Comparison of ENCODE assay signal across 31 cellular contexts in genomic region chr3:72383896-72384295, GRCh38.
A peak's percentile ranks its signal among the peaks of the same experiment; 100 is the strongest.
DNase-seq lines count a peak whose midpoint lies in the region; ATAC-seq and TF ChIP-seq lines count a peak whose summit lies in the region.
"Had no signal": no experiment of that assay in that cellular context is flagged by ENCODE, and none has a peak within 500 bp of the region (broad histone marks: within the 10 kb centered on the region; RNA-seq: fewer than 3 reads in every experiment).

No MANE protein-coding gene starts in this region.

- H3K9me2 ChIP-seq in PC-9 (ENCODE audit: insufficient read depth) = no peaks in the 10 kb centered on the region

- peaks cover 35% of the 10 kb centered on the region for H4K20me1 ChIP-seq in PC-9 (ENCODE audit: insufficient read depth)

- H3K9me3 ChIP-seq in PC-9 (ENCODE audit: insufficient read depth, low read depth) = no peaks in the 10 kb centered on the region
- H3K9me3 ChIP-seq: left lung, sigmoid colon, SJSA1, transverse colon had no signal

- H3K9me3 Mint-ChIP-seq in natural killer cell = no peaks in the 10 kb centered on the region
- H3K9me3 Mint-ChIP-seq in natural killer cell treated with Interleukin-12 subunit alpha and Interleukin-12 subunit beta and Interleukin-15 and Interleukin-18, amount 100 ng/mL, for 72 hours = no peaks in the 10 kb centered on the region
- H3K9me3 Mint-ChIP-seq in activated naive CD4-positive, alpha-beta T cell treated with anti-CD3 and anti-CD28 coated beads, Interleukin-2, amount 50 U/mL, for 72 hours = no peaks in the 10 kb centered on the region
- H3K9me3 Mint-ChIP-seq: activated naive CD4-positive, alpha-beta T cell treated with anti-CD3 and anti-CD28 coated beads, Interleukin-2, amount 10 ng/mL, durations not matched to agents 7 days and 5 days; CD8-positive, alpha-beta T cell; WTC11 had no signal

- no peaks in the 10 kb centered on the region for H3K36me3 ChIP-seq in PC-9 (ENCODE audit: low read depth)
- H3K36me3 ChIP-seq: transverse colon had no signal

- no peak overlapping the region for H3K4me2 ChIP-seq in PC-9

- no peak for TF ChIP-seq CTCF in natural killer cell (IDR thresholded peaks at IDR 0.05)
- TF ChIP-seq CTCF in VCaP (conservative IDR thresholded peaks at IDR 0.05) = no peak
- no peak for TF ChIP-seq CTCF in foreskin keratinocyte (conservative IDR thresholded peaks at IDR 0.05)
- no peak for TF ChIP-seq CTCF in PC-9 (conservative IDR thresholded peaks at IDR 0.05)

- intact Hi-C loops in natural killer cell (cut with micrococcal nuclease) (no loop called here), PC-9 (cut with micrococcal nuclease; ENCODE audit: unreplicated experiment) (no loop called here)

- CTCF ChIA-PET in PC-9 (lab: Charles Lee) = no interaction called here

- H3K4me3 ChIP-seq in PC-9 = no peak overlapping the region
- H3K4me3 ChIP-seq: cardiac muscle cell, coronary artery, left lung, sigmoid colon, SJSA1, transverse colon had no signal

- H3K4me1 Mint-ChIP-seq in natural killer cell = peaks cover 82 to 95% of the 10 kb centered on the region in 2 donors
- H3K4me1 Mint-ChIP-seq in natural killer cell treated with Interleukin-12 subunit alpha and Interleukin-12 subunit beta and Interleukin-15 and Interleukin-18, amount 100 ng/mL, for 72 hours (ENCODE audit: low read depth in 2 of 2) = peaks cover 67 to 70% of the 10 kb centered on the region in 2 donors

- H3K27me3 ChIP-seq in foreskin keratinocyte (no peaks in the 10 kb centered on the region), PC-9 (ENCODE audit: insufficient read depth, low read depth) (no peaks in the 10 kb centered on the region)
- H3K27me3 ChIP-seq: cardiac muscle cell, left lung, sigmoid colon, SJSA1, transverse colon had no signal

- H3K36me3 Mint-ChIP-seq in natural killer cell = no peaks in the 10 kb centered on the region
- peaks cover 1% of the 10 kb centered on the region for H3K36me3 Mint-ChIP-seq in natural killer cell treated with Interleukin-12 subunit alpha and Interleukin-12 subunit beta and Interleukin-15 and Interleukin-18, amount 100 ng/mL, for 72 hours
- H3K36me3 Mint-ChIP-seq in activated naive CD4-positive, alpha-beta T cell treated with anti-CD3 and anti-CD28 coated beads, Interleukin-2, amount 50 U/mL, for 72 hours = peaks cover 0 to 12% of the 10 kb centered on the region in 2 donors

- no peaks in the 10 kb centered on the region for H3F3A ChIP-seq in PC-9 (ENCODE audit: insufficient read depth, low read depth)

- H3K27me3 Mint-ChIP-seq in natural killer cell (ENCODE audit: low read depth in 2 of 2) = no peaks in the 10 kb centered on the region
- H3K27me3 Mint-ChIP-seq in natural killer cell treated with Interleukin-12 subunit alpha and Interleukin-12 subunit beta and Interleukin-15 and Interleukin-18, amount 100 ng/mL, for 72 hours = no peaks in the 10 kb centered on the region
- H3K27me3 Mint-ChIP-seq: activated naive CD4-positive, alpha-beta T cell treated with anti-CD3 and anti-CD28 coated beads, Interleukin-2, amount 10 ng/mL, durations not matched to agents 7 days and 5 days had no signal

- H3K27ac Mint-ChIP-seq in natural killer cell = peak overlapping the region; percentile 51 to 58
- no peak overlapping the region for H3K27ac Mint-ChIP-seq in natural killer cell treated with Interleukin-12 subunit alpha and Interleukin-12 subunit beta and Interleukin-15 and Interleukin-18, amount 100 ng/mL, for 72 hours
- H3K27ac Mint-ChIP-seq in activated naive CD4-positive, alpha-beta T cell treated with anti-CD3 and anti-CD28 coated beads, Interleukin-2, amount 50 U/mL, for 72 hours = no peak overlapping the region
- H3K27ac Mint-ChIP-seq: activated naive CD4-positive, alpha-beta T cell treated with anti-CD3 and anti-CD28 coated beads, Interleukin-2, amount 10 ng/mL, durations not matched to agents 7 days and 5 days; WTC11 had no signal

- DNase-seq in natural killer cell (no peak), foreskin keratinocyte (peak; percentile 43 to 60), PC-9 (no peak)
- DNase-seq in natural killer cell treated with Interleukin-12 subunit alpha and Interleukin-12 subunit beta and Interleukin-15 and Interleukin-18, amount 100 ng/mL, for 72 hours (ENCODE audit: low spot score) = no peak
- no peak for DNase-seq in activated naive CD4-positive, alpha-beta T cell treated with anti-CD3 and anti-CD28 coated beads, Interleukin-2, amount 50 U/mL, for 72 hours (ENCODE audit: low spot score in 2 of 2)
- DNase-seq: activated CD4-positive, alpha-beta T cell treated with anti-CD3 and anti-CD28 coated beads, Interleukin-2, amount 50 U/mL, for 1 hour; activated naive CD4-positive, alpha-beta T cell treated with anti-CD3 and anti-CD28 coated beads, Interleukin-2, amount 10 ng/mL, durations not matched to agents 7 days and 5 days; activated T-cell treated with anti-CD3 and anti-CD28 coated beads, Interleukin-2, amount 50 U/mL, for 1 hour; anterior cingulate cortex; CD8-positive, alpha-beta T cell; DMS 273 treated with DMSO at 0.1 percent for 48 hours; effector memory CD4-positive, alpha-beta T cell; EL; erythroblast; glutamatergic neuron; H7; left lung; NCI-H1436 treated with DMSO at 0.1 percent for 48 hours; NCI-H345; NCI-H69; sigmoid colon; stimulated activated CD4-positive, alpha-beta T cell treated with anti-CD3 and anti-CD28 coated beads, Interleukin-12 subunit alpha, Interleukin-12 subunit beta, amount 100 ng/mL, for 4 hours; stimulated activated CD4-positive, alpha-beta T cell treated with anti-CD3 and anti-CD28 coated beads, Interleukin-2, amount 100 ng/mL, for 48 hours; transverse colon had no signal

- POLR2A ChIA-PET in PC-9 (lab: Charles Lee; ENCODE audit: unreplicated experiment) = no interaction called here

- H3K4me1 ChIP-seq in foreskin keratinocyte (peaks cover 13% of the 10 kb centered on the region), PC-9 (replicated peaks; ENCODE audit: insufficient read depth) (no peaks in the 10 kb centered on the region)

- peaks cover 82% of the 10 kb centered on the region for H3K79me2 ChIP-seq in PC-9 (ENCODE audit: low read depth)

- H3K27ac ChIP-seq in VCaP (0 out of 2 replicates have a peak overlapping the region, but pooled peaks have one; percentile 7), foreskin keratinocyte (no peak overlapping the region), temporal lobe (ENCODE audit: low read depth, low read length) (peak overlapping the region; percentile 98), PC-9 (no peak overlapping the region)
- H3K27ac ChIP-seq: cardiac muscle cell, coronary artery, left lung, sigmoid colon, SJSA1, transverse colon had no signal

- ATAC-seq in natural killer cell = no peak
- ATAC-seq in natural killer cell treated with Interleukin-12 subunit alpha and Interleukin-12 subunit beta and Interleukin-15 and Interleukin-18, amount 100 ng/mL, for 72 hours = no peak
- ATAC-seq in foreskin keratinocyte = peak; percentile 41
- ATAC-seq in HG03432 (IDR thresholded peaks at IDR 0.05; ENCODE audit: unreplicated experiment) = no peak
- no peak for ATAC-seq in activated naive CD4-positive, alpha-beta T cell treated with anti-CD3 and anti-CD28 coated beads, Interleukin-2, amount 50 U/mL, for 72 hours
- ATAC-seq: CD8-positive, alpha-beta T cell; WTC11 had no signal

- H2AFZ ChIP-seq in PC-9 = no peak overlapping the region

- no TSS peak for BruUV-seq in PC-9 (replicated peaks; lab: Mats Ljungman, UMichigan)

- H3K4me3 Mint-ChIP-seq in natural killer cell = no peak overlapping the region
- no peak overlapping the region for H3K4me3 Mint-ChIP-seq in natural killer cell treated with Interleukin-12 subunit alpha and Interleukin-12 subunit beta and Interleukin-15 and Interleukin-18, amount 100 ng/mL, for 72 hours
- H3K4me3 Mint-ChIP-seq: activated naive CD4-positive, alpha-beta T cell treated with anti-CD3 and anti-CD28 coated beads, Interleukin-2, amount 10 ng/mL, durations not matched to agents 7 days and 5 days; CD8-positive, alpha-beta T cell; WTC11 had no signal

Comparison
In these comparisons a context has a peak if more than half of its experiments do, and no peak if none do; other contexts are left out.
1. H3K27ac Mint-ChIP-seq: peak in natural killer cell (2 of 2); none in natural killer cell treated with Interleukin-12 subunit alpha and Interleukin-12 subunit beta and Interleukin-15 and Interleukin-18, amount 100 ng/mL, for 72 hours (0 of 2) and activated naive CD4-positive, alpha-beta T cell treated with anti-CD3 and anti-CD28 coated beads, Interleukin-2, amount 50 U/mL, for 72 hours (0 of 2).
2. DNase-seq: peak in foreskin keratinocyte (2 of 2); none in natural killer cell (single experiment), natural killer cell treated with Interleukin-12 subunit alpha and Interleukin-12 subunit beta and Interleukin-15 and Interleukin-18, amount 100 ng/mL, for 72 hours (single experiment), PC-9 (0 of 2) and activated naive CD4-positive, alpha-beta T cell treated with anti-CD3 and anti-CD28 coated beads, Interleukin-2, amount 50 U/mL, for 72 hours (0 of 2).
3. H3K27ac ChIP-seq: peak in VCaP (single experiment) and temporal lobe (single experiment); none in foreskin keratinocyte (single experiment) and PC-9 (single experiment).